ENCODE assay signal across 19 cellular contexts in the genomic region with DNA sequence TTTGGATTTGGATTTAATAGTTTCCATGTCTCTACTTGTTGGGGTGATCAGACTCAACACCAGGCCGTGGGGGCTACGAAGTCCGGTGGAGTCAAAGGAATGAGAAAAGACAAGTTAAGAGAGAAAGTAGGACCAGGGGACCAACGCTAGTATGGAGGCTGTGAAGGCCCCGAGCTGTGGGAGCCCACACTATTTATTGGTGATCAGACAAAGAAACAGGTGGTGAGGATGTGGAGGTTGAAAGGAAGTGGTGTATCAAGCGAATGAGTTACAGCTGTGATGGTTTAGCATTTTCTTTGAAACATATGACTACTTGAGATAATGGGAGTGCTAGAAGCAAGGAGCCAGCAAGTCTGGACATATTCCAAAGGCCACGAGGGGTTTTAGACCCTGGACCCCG.
DNase-seq lines count a peak whose midpoint lies in the region; ATAC-seq, FAIRE-seq and TF ChIP-seq lines count a peak whose summit lies in the region.
"Had no signal": no experiment of that assay in that cellular context is flagged by ENCODE, and none has a peak within 500 bp of the region (broad histone marks: within the 10 kb centered on the region; RNA-seq: fewer than 3 reads in every experiment).

No MANE protein-coding gene starts in this region.

- 29% methylated on average over 8 of the region's 8 CpGs for WGBS in thymus

- no peaks in the 10 kb centered on the region for H3K27me3 Mint-ChIP-seq in MCF 10A (ENCODE audit: insufficient read depth, unreplicated experiment)
- no peaks in the 10 kb centered on the region for H3K27me3 Mint-ChIP-seq in activated naive CD8-positive, alpha-beta T cell treated with anti-CD3 and anti-CD28 coated beads, Interleukin-2, amount 10 ng/mL, durations not matched to agents 7 days and 5 days

- no peaks in the 10 kb centered on the region for H3K36me3 Mint-ChIP-seq in MCF 10A (ENCODE audit: insufficient read depth, unreplicated experiment)
- peaks cover 49% of the 10 kb centered on the region for H3K36me3 Mint-ChIP-seq in activated naive CD8-positive, alpha-beta T cell treated with anti-CD3 and anti-CD28 coated beads, Interleukin-2, amount 10 ng/mL, durations not matched to agents 7 days and 5 days

- H3K27me3 ChIP-seq in breast epithelium (no peaks in the 10 kb centered on the region), thymus (ENCODE audit: control insufficient read depth, insufficient read depth) (no peaks in the 10 kb centered on the region)
- H3K27me3 ChIP-seq: transverse colon had no signal

- no peak for TF ChIP-seq POLR2A in breast epithelium (IDR thresholded peaks at IDR 0.05)

- H3K4me3 ChIP-seq in breast epithelium: no peak overlapping the region
- H3K4me3 ChIP-seq in thymus (ENCODE audit: low read length): no peak overlapping the region
- no peak overlapping the region for H3K4me3 ChIP-seq in kidney (ENCODE audit: low read length in 2 of 2)
- H3K4me3 ChIP-seq: lung, skin epidermis, transverse colon had no signal

- H3K9ac ChIP-seq in kidney (ENCODE audit: low read length in 2 of 2): no peak overlapping the region

- no peaks in the 10 kb centered on the region for H3K4me1 Mint-ChIP-seq in MCF 10A (ENCODE audit: insufficient read depth, unreplicated experiment)
- peaks cover 46% of the 10 kb centered on the region for H3K4me1 Mint-ChIP-seq in activated naive CD8-positive, alpha-beta T cell treated with anti-CD3 and anti-CD28 coated beads, Interleukin-2, amount 10 ng/mL, durations not matched to agents 7 days and 5 days
- H3K4me1 Mint-ChIP-seq: nephron had no signal

- H3K4me1 ChIP-seq in breast epithelium (no peaks in the 10 kb centered on the region), thymus (ENCODE audit: control insufficient read depth, insufficient read depth, low read length) (peaks cover 17% of the 10 kb centered on the region), kidney (ENCODE audit: control insufficient read depth in 1 of 2, insufficient read depth in 1 of 2, low read depth in 1 of 2, low read length in 2 of 2) (peaks cover 0 to 2% of the 10 kb centered on the region in 2 donors)
- H3K4me1 ChIP-seq: transverse colon had no signal

- POLR2A ChIA-PET in MCF 10A (lab: Yijun Ruan, JAX): no interaction called here
- POLR2A ChIA-PET in activated naive CD8-positive, alpha-beta T cell treated with anti-CD3 and anti-CD28 coated beads, Interleukin-2, amount 10 ng/mL, durations not matched to agents 7 days and 5 days (lab: Charles Lee): interaction anchor here (0.7 to 3.6 kb wide), 4 partner anchors 8 to 336 kb away, joined by 3 to 19 read pairs (median 4); no protein-coding TSS in a partner anchor

- H3K27ac ChIP-seq in breast epithelium (no peak overlapping the region), thymus (ENCODE audit: low read depth) (peak overlapping the region; percentile 54), kidney (ENCODE audit: low read depth in 2 of 2, low read length in 2 of 2) (no peak overlapping the region)
- H3K27ac ChIP-seq: transverse colon had no signal

- H3K9me3 ChIP-seq in breast epithelium (no peaks in the 10 kb centered on the region), thymus (ENCODE audit: control insufficient read depth) (no peaks in the 10 kb centered on the region), kidney (ENCODE audit: control insufficient read depth in 1 of 2, low read length in 2 of 2) (peaks cover 0 to 4% of the 10 kb centered on the region in 2 donors)

- CTCF ChIA-PET in MCF 10A (lab: Yijun Ruan, JAX): interaction anchor here (2.7 kb wide), 1 partner anchor 335 kb away, joined by 31 read pairs; no protein-coding TSS in a partner anchor

- no peaks in the 10 kb centered on the region for H3K36me3 ChIP-seq in breast epithelium
- no peaks in the 10 kb centered on the region for H3K36me3 ChIP-seq in thymus (ENCODE audit: control insufficient read depth, insufficient read depth)
- no peaks in the 10 kb centered on the region for H3K36me3 ChIP-seq in kidney (ENCODE audit: control insufficient read depth in 1 of 2, insufficient read depth in 2 of 2, low read length in 2 of 2)
- H3K36me3 ChIP-seq: transverse colon had no signal

- no peak for ATAC-seq in activated naive CD8-positive, alpha-beta T cell treated with anti-CD3 and anti-CD28 coated beads, Interleukin-2, amount 10 ng/mL, durations not matched to agents 7 days and 5 days (ENCODE audit: low read depth)
- ATAC-seq in GM21381 (IDR thresholded peaks at IDR 0.05; ENCODE audit: unreplicated experiment): no peak
- ATAC-seq: SK-N-SH treated with all-trans-retinoic acid at 6 μM for 48 hours had no signal

- no peak overlapping the region for H3K4me3 Mint-ChIP-seq in MCF 10A (ENCODE audit: unreplicated experiment)
- H3K4me3 Mint-ChIP-seq in activated naive CD8-positive, alpha-beta T cell treated with anti-CD3 and anti-CD28 coated beads, Interleukin-2, amount 10 ng/mL, durations not matched to agents 7 days and 5 days: peak overlapping the region; percentile 71
- H3K4me3 Mint-ChIP-seq: nephron had no signal

- H3K9me3 Mint-ChIP-seq in MCF 10A (ENCODE audit: unreplicated experiment): peaks cover 14% of the 10 kb centered on the region
- H3K9me3 Mint-ChIP-seq in activated naive CD8-positive, alpha-beta T cell treated with anti-CD3 and anti-CD28 coated beads, Interleukin-2, amount 10 ng/mL, durations not matched to agents 7 days and 5 days: peaks cover 25% of the 10 kb centered on the region

- no peak for DNase-seq in MCF 10A (ENCODE audit: unreplicated experiment)
- no peak for DNase-seq in breast epithelium (ENCODE audit: low spot score in 2 of 2)
- peak; percentile 17 for DNase-seq in NCI-H69 (lab: John Stamatoyannopoulos, UW)
- peak; percentile 53 for DNase-seq in activated naive CD8-positive, alpha-beta T cell treated with anti-CD3 and anti-CD28 coated beads, Interleukin-2, amount 10 ng/mL, durations not matched to agents 7 days and 5 days
- no peak for DNase-seq in kidney
- no peak for DNase-seq in NCI-H2196 treated with DMSO at 0.1 percent for 48 hours (lab: John Stamatoyannopoulos, UW; ENCODE audit: unreplicated experiment)
- DNase-seq: DMS153; effector memory CD4-positive, alpha-beta T cell; head of caudate nucleus; NCI-H1092 treated with DMSO at 0.1 percent for 48 hours; NCI-H774; transverse colon had no signal

- no TSS peak for BruUV-seq in MCF 10A (replicated peaks; lab: Mats Ljungman, UMichigan)

- peak overlapping the region; percentile 2 for H3K27ac Mint-ChIP-seq in MCF 10A (ENCODE audit: low read depth, unreplicated experiment)
- H3K27ac Mint-ChIP-seq in activated naive CD8-positive, alpha-beta T cell treated with anti-CD3 and anti-CD28 coated beads, Interleukin-2, amount 10 ng/mL, durations not matched to agents 7 days and 5 days: peak overlapping the region; percentile 90
- H3K27ac Mint-ChIP-seq: nephron had no signal

- intact Hi-C loops in MCF 10A (cut with micrococcal nuclease): loop anchor here (5.0 kb wide), 1 partner anchor 265 kb away; no protein-coding TSS in a partner anchor
- intact Hi-C loops in breast epithelium (cut with DNase I; ENCODE audit: low total_unique reads): no loop called here
- intact Hi-C loops in kidney (cut with DNase I): no loop called here

- no peak for FAIRE-seq in kidney (lab: Jason Lieb, UNC)
- FAIRE-seq: RCC 7860 had no signal

- TF ChIP-seq CTCF in MCF 10A (IDR thresholded peaks at IDR 0.05; ENCODE audit: unreplicated experiment) (no peak), breast epithelium (IDR thresholded peaks at IDR 0.05) (no peak), kidney (IDR thresholded peaks at IDR 0.05; ENCODE audit: borderline replicate concordance, extremely low read depth, insufficient read depth) (no peak)

Comparison
In these comparisons a context has a peak if more than half of its experiments do, and no peak if none do; other contexts are left out.
1. DNase-seq: peak in NCI-H69 (single experiment) and activated naive CD8-positive, alpha-beta T cell treated with anti-CD3 and anti-CD28 coated beads, Interleukin-2, amount 10 ng/mL, durations not matched to agents 7 days and 5 days (single experiment); none in MCF 10A (single experiment), breast epithelium (0 of 2), kidney (single experiment) and NCI-H2196 treated with DMSO at 0.1 percent for 48 hours (single experiment).